In the genomic region with DNA sequence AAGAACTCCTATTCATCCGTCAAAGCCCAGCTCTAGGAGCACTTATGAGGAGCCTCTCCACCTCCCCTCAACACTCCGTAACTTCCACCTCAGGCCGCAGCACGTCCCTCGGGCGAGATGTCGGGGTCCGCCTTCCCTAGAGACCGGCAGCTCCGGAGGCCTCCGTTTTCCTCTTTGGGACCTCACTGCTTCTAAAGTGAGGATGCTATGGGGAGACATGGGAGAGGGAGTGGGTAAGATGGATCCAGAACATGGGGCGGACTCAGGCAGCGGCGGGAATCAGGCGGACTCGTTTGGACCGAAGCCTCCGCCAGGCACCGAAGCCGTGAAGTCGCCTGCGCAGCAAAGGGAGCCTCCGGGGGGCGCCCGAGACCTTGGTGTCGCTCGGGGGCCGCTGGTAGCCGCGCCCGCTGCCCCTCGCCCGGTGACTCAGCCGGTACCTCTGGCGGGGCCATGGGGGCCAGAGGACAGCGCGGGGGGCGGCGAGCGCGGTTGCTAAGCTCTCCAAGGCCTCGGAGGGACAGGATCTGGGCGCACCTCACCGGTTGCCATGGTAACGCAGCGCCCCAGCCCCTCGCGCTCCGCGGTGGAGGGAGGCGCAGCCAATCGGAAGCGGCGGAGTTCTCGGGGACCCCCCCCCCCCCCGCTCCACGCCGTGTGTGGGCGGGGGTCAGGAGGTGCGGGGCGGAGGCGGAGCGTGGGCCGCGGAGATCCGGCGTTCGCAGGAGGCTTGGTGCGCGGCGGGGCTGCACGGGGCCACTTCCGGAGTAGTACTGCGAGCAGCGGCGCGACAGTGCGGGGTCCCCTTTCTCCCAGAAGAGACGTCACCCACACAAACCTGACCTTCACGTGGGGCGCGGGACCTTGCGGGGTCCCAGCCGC, we compare ENCODE assay signal across 8 cellular contexts. TPM values are rescaled to one million over a fixed set of nuclear protein-coding genes. Genes with fewer than 3 reads are reported as not detected.
DNase-seq lines count a peak whose midpoint lies in the region; ATAC-seq, FAIRE-seq and TF ChIP-seq lines count a peak whose summit lies in the region.

No MANE protein-coding gene starts in this region.

- H3K27me3 Mint-ChIP-seq in activated T-helper 2 cell treated with anti-CD3 and anti-CD28 coated beads, Interferon-gamma antibody, Interleukin-2, Interleukin-4, amounts not matched to agents 10 μg/mL and 5 μg/mL and 100 μg/mL, durations not matched to agents 14 hours and 24 hours and 36 hours (ENCODE audit: low read depth), result peaks cover 7% of the 10 kb centered on the region

- H3K27ac Mint-ChIP-seq in activated T-helper 2 cell treated with anti-CD3 and anti-CD28 coated beads, Interferon-gamma antibody, Interleukin-2, Interleukin-4, amounts not matched to agents 10 μg/mL and 5 μg/mL and 100 μg/mL, durations not matched to agents 14 hours and 24 hours and 36 hours, result peak overlapping the region; percentile 81

- peaks cover 24% of the 10 kb centered on the region for H3K4me1 Mint-ChIP-seq in activated T-helper 2 cell treated with anti-CD3 and anti-CD28 coated beads, Interferon-gamma antibody, Interleukin-2, Interleukin-4, amounts not matched to agents 10 μg/mL and 5 μg/mL and 100 μg/mL, durations not matched to agents 14 hours and 24 hours and 36 hours (ENCODE audit: low read depth)

- peaks cover 10% of the 10 kb centered on the region for H3K36me3 Mint-ChIP-seq in activated T-helper 2 cell treated with anti-CD3 and anti-CD28 coated beads, Interferon-gamma antibody, Interleukin-2, Interleukin-4, amounts not matched to agents 10 μg/mL and 5 μg/mL and 100 μg/mL, durations not matched to agents 14 hours and 24 hours and 36 hours (ENCODE audit: low read depth)

- ATAC-seq in thoracic aorta (ENCODE audit: insufficient number of reproducible peaks, low FRiP score, low read depth) (no peak), GM21367 (IDR thresholded peaks at IDR 0.05; ENCODE audit: unreplicated experiment) (no peak)

- peak; percentile 63 for FAIRE-seq in GM19239 (lab: Jason Lieb, UNC)

- intact Hi-C loops in activated T-helper 2 cell treated with anti-CD3 and anti-CD28 coated beads, Interferon-gamma antibody, Interleukin-2, Interleukin-4, amounts not matched to agents 10 μg/mL and 5 μg/mL and 100 μg/mL, durations not matched to agents 14 hours and 24 hours and 36 hours (cut with micrococcal nuclease), result loop anchor here (1.0 to 5.0 kb wide), 5 partner anchors 17 to 349 kb away; partner anchors contain the start of genes MNT, SGSM2 and TSR1

- H3K27ac ChIP-seq in ACC112 (ENCODE audit: low read depth, low read length) (peak overlapping the region; percentile 20; the same call in 1 of the 2 replicates), thoracic aorta (no peak overlapping the region)

- peak; percentile 57 for TF ChIP-seq CTCF in fibroblast of the aortic adventitia (IDR thresholded peaks at IDR 0.05; ENCODE audit: insufficient read depth, low read length)
- TF ChIP-seq CTCF in thoracic aorta (IDR thresholded peaks at IDR 0.05), result no peak

- H3K27me3 ChIP-seq in ACC112 (ENCODE audit: insufficient read depth, low read length) (peaks cover 10% of the 10 kb centered on the region; the same call in 1 of the 2 replicates), neuron (ENCODE audit: insufficient read depth, low read length) (no peaks in the 10 kb centered on the region), thoracic aorta (replicated peaks; ENCODE audit: insufficient read depth) (no peaks in the 10 kb centered on the region)

- H3K4me3 ChIP-seq in ACC112 (ENCODE audit: low read depth, low read length), result peak overlapping the region; percentile 79
- peak overlapping the region; percentile 60 for H3K4me3 ChIP-seq in fibroblast of the aortic adventitia (ENCODE audit: low read depth, low read length)
- peak overlapping the region; percentile 37 for H3K4me3 ChIP-seq in neuron (ENCODE audit: low read length)
- H3K4me3 ChIP-seq in thoracic aorta, result peak overlapping the region; percentile 82

- peaks cover 3% of the 10 kb centered on the region; the same call in 1 of the 2 replicates for H3K36me3 ChIP-seq in ACC112 (ENCODE audit: insufficient read depth, low read length)
- H3K36me3 ChIP-seq in neuron (ENCODE audit: insufficient read depth, low read length), result peaks cover 2% of the 10 kb centered on the region
- H3K36me3 ChIP-seq in thoracic aorta, result no peaks in the 10 kb centered on the region

- H3K4me1 ChIP-seq in ACC112 (ENCODE audit: control insufficient read depth, insufficient read depth, low read length, unreplicated experiment) (no peaks in the 10 kb centered on the region), neuron (ENCODE audit: insufficient read depth, low read length) (peaks cover 21% of the 10 kb centered on the region), thoracic aorta (ENCODE audit: control insufficient read depth in 1 of 2, low read depth in 2 of 2) (peaks cover 30 to 46% of the 10 kb centered on the region in 2 donors)

- H3K4me3 Mint-ChIP-seq in activated T-helper 2 cell treated with anti-CD3 and anti-CD28 coated beads, Interferon-gamma antibody, Interleukin-2, Interleukin-4, amounts not matched to agents 10 μg/mL and 5 μg/mL and 100 μg/mL, durations not matched to agents 14 hours and 24 hours and 36 hours (ENCODE audit: low read depth), result peak overlapping the region; percentile 78

- DNase-seq in GM19239 (ENCODE audit: insufficient read length, low spot score) (peak; percentile 44), OCI-M1 (lab: John Stamatoyannopoulos, UW) (peak; percentile 70), fibroblast of the aortic adventitia (ENCODE audit: low read depth) (peak; percentile 64), thoracic aorta (ENCODE audit: low spot score) (no peak)
- peak; percentile 71 for DNase-seq in activated T-helper 2 cell treated with anti-CD3 and anti-CD28 coated beads, Interferon-gamma antibody, Interleukin-2, Interleukin-4, amounts not matched to agents 10 μg/mL and 5 μg/mL and 100 μg/mL, durations not matched to agents 14 hours and 24 hours and 36 hours (ENCODE audit: low spot score)

- no peaks in the 10 kb centered on the region for H3K9me3 Mint-ChIP-seq in activated T-helper 2 cell treated with anti-CD3 and anti-CD28 coated beads, Interferon-gamma antibody, Interleukin-2, Interleukin-4, amounts not matched to agents 10 μg/mL and 5 μg/mL and 100 μg/mL, durations not matched to agents 14 hours and 24 hours and 36 hours

- H2AFZ ChIP-seq in ACC112 (ENCODE audit: low read length, unreplicated experiment) (no peak overlapping the region), neuron (ENCODE audit: low read depth, low read length) (no peak overlapping the region)

- peaks cover 5% of the 10 kb centered on the region for H3K9me3 ChIP-seq in neuron (ENCODE audit: low read length)
- H3K9me3 ChIP-seq in thoracic aorta, result no peaks in the 10 kb centered on the region

- peaks cover 14% of the 10 kb centered on the region for H3K79me2 ChIP-seq in ACC112 (ENCODE audit: control insufficient read depth, insufficient read depth, low read length, unreplicated experiment)

RNA-seq across cellular contexts. Expression of gene HIC1, which starts 1.3 kb away (rescaled TPM):
- 42.6 and 43.5 TPM in 2 replicates for total RNA-seq in activated T-helper 2 cell treated with anti-CD3 and anti-CD28 coated beads, Interferon-gamma antibody, Interleukin-2, Interleukin-4, amounts not matched to agents 10 μg/mL and 5 μg/mL and 100 μg/mL, durations not matched to agents 14 hours and 24 hours and 36 hours
- total RNA-seq in fibroblast of the aortic adventitia (ENCODE audit: low replicate concordance) (36.4 and 57.6 TPM in 2 replicates), thoracic aorta (10 to 100 TPM; 38.3 to 53.9 TPM)

RNA-seq across cellular contexts. Expression of gene OVCA2, which starts 11.8 kb away (rescaled TPM):
- 29.9 and 35.8 TPM in 2 replicates for total RNA-seq in activated T-helper 2 cell treated with anti-CD3 and anti-CD28 coated beads, Interferon-gamma antibody, Interleukin-2, Interleukin-4, amounts not matched to agents 10 μg/mL and 5 μg/mL and 100 μg/mL, durations not matched to agents 14 hours and 24 hours and 36 hours
- total RNA-seq in fibroblast of the aortic adventitia (ENCODE audit: low replicate concordance) (38.8 and 39.9 TPM in 2 replicates), thoracic aorta (10 to 100 TPM; 44.1 to 46.6 TPM)

RNA-seq across cellular contexts. Expression of gene DPH1, which starts 23.7 kb away (rescaled TPM):
- 43.4 and 47.5 TPM in 2 replicates for total RNA-seq in activated T-helper 2 cell treated with anti-CD3 and anti-CD28 coated beads, Interferon-gamma antibody, Interleukin-2, Interleukin-4, amounts not matched to agents 10 μg/mL and 5 μg/mL and 100 μg/mL, durations not matched to agents 14 hours and 24 hours and 36 hours
- total RNA-seq in fibroblast of the aortic adventitia (ENCODE audit: low replicate concordance), result 28.8 and 50.5 TPM in 2 replicates
- total RNA-seq in thoracic aorta, result 10 to 100 TPM; 46.0 to 61.1 TPM

RNA-seq across cellular contexts. Expression of gene RTN4RL1, which starts 28.5 kb away (rescaled TPM):
- total RNA-seq in activated T-helper 2 cell treated with anti-CD3 and anti-CD28 coated beads, Interferon-gamma antibody, Interleukin-2, Interleukin-4, amounts not matched to agents 10 μg/mL and 5 μg/mL and 100 μg/mL, durations not matched to agents 14 hours and 24 hours and 36 hours, result 0.25 and 0.51 TPM in 2 replicates
- total RNA-seq in fibroblast of the aortic adventitia (ENCODE audit: low replicate concordance) (0.27 and 0.90 TPM in 2 replicates), thoracic aorta (1 to 10 TPM; 5.4 to 8.0 TPM)
